ENCODE assay signal across 22 cellular contexts in the genomic region with DNA sequence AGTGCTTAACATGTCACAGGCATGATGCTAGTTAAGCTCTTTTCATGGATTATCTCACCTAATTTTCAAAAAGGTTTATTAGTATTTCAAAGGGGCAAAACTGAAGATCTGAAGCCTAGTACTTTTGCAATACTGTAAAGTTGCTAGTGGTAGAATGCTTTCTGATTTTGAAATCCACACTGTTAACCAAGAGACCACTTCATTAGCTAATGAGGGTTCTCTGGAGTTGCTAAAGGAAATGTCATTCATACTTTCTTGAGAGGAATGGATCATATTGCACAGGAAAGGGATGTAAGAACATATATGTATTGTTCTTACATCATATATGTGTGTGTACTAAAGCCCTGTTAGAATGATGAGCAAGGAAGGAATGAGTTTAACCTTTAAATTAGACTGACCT.
"Had no signal": no experiment of that assay in that cellular context is flagged by ENCODE, and none has a peak within 500 bp of the region (broad histone marks: within the 10 kb centered on the region; RNA-seq: fewer than 3 reads in every experiment).

No MANE protein-coding gene starts in this region.

- H3K4me1 Mint-ChIP-seq: endodermal cell had no signal

- FAIRE-seq: endothelial cell of umbilical vein, frontal cortex, islet of Langerhans, small intestine, urothelium cell line had no signal

- DNase-seq: effector CD4-positive, alpha-beta T cell; endodermal cell; erythroblast; heart left ventricle; hippocampal formation; kidney glomerular epithelial cell; mammary epithelial cell; mucosa of descending colon; naive thymus-derived CD8-positive, alpha-beta T cell; ovary; sigmoid colon; small intestine; stimulated activated CD4-positive, alpha-beta T cell treated with anti-CD3 and anti-CD28 coated beads, Interleukin-12 subunit alpha, Interleukin-12 subunit beta, amount 100 ng/mL, for 4 hours; stimulated activated naive CD4-positive, alpha-beta T cell; stomach; substantia nigra; trophoblast cell had no signal

- H3K27me3 Mint-ChIP-seq: naive thymus-derived CD8-positive, alpha-beta T cell had no signal

- H3K36me3 Mint-ChIP-seq: naive thymus-derived CD8-positive, alpha-beta T cell had no signal

- H3K4me3 Mint-ChIP-seq: endodermal cell; naive thymus-derived CD8-positive, alpha-beta T cell; neural crest cell had no signal

- H3K27ac Mint-ChIP-seq: endodermal cell; naive thymus-derived CD8-positive, alpha-beta T cell had no signal

- ATAC-seq: heart left ventricle; mucosa of descending colon; naive thymus-derived CD8-positive, alpha-beta T cell had no signal

- H3K9me3 Mint-ChIP-seq: endodermal cell; naive thymus-derived CD8-positive, alpha-beta T cell; neural crest cell had no signal
